Comparison of ENCODE assay signal across 1 cellular context in the genomic region with DNA sequence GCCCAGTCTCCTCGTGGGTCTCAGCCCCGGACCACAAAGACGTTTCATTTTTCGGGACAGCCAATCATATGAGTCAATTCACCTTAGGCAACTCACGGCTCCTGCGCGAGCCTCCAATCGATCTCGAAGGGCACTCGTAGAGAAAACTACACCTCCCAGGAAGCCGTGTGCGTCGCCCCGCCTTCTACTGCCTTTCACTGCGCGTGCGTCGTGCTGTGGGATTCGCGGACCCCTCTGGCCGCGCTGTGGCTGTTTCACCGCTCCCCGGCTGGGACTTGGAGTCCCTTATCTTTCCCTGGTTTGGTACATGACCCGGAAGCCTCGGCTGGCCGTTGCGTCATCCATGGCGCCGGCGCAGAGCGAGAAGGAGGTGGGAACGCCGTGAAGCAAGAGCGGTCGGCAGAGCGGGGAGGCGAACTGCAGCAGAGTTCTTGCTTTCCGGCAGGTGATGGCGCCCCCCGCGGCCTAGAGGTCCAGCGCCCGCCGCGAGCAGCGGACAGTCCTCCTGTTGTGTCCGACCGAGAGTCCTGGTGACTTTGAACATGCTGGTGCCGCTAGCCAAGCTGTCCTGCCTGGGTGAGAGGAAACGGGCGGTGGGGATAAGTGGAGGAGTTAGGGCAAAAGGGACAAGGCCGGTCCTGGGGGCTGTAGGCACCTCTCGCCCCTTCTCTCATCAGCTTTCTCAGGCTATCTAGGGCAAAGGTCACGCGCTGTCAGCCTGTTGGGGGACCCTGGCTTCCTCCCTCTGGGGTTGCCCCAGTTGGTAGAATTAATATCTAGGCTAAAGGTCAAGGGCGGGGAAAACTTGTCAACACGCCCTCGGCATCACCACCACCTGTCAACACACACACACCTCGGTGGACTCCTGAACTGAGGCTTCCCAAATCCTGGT.
TF ChIP-seq lines count a peak whose summit lies in the region.

A gene (plus strand): TSS at position 382 of the 892 bp plus-strand sequence. CDS start 161 bp downstream, at position 543.

TF ChIP-seq in GM12878, 131 proteins besides CTCF, POLR2A, EP300 and RAD21 (continued from another document and continues in another):
- TF ChIP-seq, protein P1, sequence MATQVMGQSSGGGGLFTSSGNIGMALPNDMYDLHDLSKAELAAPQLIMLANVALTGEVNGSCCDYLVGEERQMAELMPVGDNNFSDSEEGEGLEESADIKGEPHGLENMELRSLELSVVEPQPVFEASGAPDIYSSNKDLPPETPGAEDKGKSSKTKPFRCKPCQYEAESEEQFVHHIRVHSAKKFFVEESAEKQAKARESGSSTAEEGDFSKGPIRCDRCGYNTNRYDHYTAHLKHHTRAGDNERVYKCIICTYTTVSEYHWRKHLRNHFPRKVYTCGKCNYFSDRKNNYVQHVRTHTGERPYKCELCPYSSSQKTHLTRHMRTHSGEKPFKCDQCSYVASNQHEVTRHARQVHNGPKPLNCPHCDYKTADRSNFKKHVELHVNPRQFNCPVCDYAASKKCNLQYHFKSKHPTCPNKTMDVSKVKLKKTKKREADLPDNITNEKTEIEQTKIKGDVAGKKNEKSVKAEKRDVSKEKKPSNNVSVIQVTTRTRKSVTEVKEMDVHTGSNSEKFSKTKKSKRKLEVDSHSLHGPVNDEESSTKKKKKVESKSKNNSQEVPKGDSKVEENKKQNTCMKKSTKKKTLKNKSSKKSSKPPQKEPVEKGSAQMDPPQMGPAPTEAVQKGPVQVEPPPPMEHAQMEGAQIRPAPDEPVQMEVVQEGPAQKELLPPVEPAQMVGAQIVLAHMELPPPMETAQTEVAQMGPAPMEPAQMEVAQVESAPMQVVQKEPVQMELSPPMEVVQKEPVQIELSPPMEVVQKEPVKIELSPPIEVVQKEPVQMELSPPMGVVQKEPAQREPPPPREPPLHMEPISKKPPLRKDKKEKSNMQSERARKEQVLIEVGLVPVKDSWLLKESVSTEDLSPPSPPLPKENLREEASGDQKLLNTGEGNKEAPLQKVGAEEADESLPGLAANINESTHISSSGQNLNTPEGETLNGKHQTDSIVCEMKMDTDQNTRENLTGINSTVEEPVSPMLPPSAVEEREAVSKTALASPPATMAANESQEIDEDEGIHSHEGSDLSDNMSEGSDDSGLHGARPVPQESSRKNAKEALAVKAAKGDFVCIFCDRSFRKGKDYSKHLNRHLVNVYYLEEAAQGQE (IDR thresholded peaks at IDR 0.05; ENCODE audit: low read depth, low read length) = no peak
- TF ChIP-seq, protein P2, sequence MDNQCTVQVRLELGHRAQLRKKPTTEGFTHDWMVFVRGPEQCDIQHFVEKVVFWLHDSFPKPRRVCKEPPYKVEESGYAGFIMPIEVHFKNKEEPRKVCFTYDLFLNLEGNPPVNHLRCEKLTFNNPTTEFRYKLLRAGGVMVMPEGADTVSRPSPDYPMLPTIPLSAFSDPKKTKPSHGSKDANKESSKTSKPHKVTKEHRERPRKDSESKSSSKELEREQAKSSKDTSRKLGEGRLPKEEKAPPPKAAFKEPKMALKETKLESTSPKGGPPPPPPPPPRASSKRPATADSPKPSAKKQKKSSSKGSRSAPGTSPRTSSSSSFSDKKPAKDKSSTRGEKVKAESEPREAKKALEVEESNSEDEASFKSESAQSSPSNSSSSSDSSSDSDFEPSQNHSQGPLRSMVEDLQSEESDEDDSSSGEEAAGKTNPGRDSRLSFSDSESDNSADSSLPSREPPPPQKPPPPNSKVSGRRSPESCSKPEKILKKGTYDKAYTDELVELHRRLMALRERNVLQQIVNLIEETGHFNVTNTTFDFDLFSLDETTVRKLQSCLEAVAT (IDR thresholded peaks at IDR 0.05) = peak; percentile 64; the same call in 1 of the 2 replicates
- TF ChIP-seq, protein P3, sequence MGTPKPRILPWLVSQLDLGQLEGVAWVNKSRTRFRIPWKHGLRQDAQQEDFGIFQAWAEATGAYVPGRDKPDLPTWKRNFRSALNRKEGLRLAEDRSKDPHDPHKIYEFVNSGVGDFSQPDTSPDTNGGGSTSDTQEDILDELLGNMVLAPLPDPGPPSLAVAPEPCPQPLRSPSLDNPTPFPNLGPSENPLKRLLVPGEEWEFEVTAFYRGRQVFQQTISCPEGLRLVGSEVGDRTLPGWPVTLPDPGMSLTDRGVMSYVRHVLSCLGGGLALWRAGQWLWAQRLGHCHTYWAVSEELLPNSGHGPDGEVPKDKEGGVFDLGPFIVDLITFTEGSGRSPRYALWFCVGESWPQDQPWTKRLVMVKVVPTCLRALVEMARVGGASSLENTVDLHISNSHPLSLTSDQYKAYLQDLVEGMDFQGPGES (IDR thresholded peaks at IDR 0.05) = peak; percentile 69
- peak; percentile 94 for TF ChIP-seq SMARCA5 (IDR thresholded peaks at IDR 0.05)
- no peak for TF ChIP-seq MEF2A (IDR thresholded peaks at IDR 0.05; ENCODE audit: insufficient read depth, low read depth, low read length)
- peak in 1 of 2 experiments; percentile 42; a peak in 1 of 3 replicates for TF ChIP-seq EGR1 (IDR thresholded peaks at IDR 0.05; ENCODE audit: borderline replicate concordance in 1 of 2, low read depth in 2 of 2, low read length in 2 of 2)
- TF ChIP-seq, protein P4, sequence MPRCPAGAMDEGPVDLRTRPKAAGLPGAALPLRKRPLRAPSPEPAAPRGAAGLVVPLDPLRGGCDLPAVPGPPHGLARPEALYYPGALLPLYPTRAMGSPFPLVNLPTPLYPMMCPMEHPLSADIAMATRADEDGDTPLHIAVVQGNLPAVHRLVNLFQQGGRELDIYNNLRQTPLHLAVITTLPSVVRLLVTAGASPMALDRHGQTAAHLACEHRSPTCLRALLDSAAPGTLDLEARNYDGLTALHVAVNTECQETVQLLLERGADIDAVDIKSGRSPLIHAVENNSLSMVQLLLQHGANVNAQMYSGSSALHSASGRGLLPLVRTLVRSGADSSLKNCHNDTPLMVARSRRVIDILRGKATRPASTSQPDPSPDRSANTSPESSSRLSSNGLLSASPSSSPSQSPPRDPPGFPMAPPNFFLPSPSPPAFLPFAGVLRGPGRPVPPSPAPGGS (IDR thresholded peaks at IDR 0.05; ENCODE audit: borderline replicate concordance, insufficient read depth, low read depth, low read length, poor library complexity, severe bottlenecking) = no peak
- TF ChIP-seq, protein P5, sequence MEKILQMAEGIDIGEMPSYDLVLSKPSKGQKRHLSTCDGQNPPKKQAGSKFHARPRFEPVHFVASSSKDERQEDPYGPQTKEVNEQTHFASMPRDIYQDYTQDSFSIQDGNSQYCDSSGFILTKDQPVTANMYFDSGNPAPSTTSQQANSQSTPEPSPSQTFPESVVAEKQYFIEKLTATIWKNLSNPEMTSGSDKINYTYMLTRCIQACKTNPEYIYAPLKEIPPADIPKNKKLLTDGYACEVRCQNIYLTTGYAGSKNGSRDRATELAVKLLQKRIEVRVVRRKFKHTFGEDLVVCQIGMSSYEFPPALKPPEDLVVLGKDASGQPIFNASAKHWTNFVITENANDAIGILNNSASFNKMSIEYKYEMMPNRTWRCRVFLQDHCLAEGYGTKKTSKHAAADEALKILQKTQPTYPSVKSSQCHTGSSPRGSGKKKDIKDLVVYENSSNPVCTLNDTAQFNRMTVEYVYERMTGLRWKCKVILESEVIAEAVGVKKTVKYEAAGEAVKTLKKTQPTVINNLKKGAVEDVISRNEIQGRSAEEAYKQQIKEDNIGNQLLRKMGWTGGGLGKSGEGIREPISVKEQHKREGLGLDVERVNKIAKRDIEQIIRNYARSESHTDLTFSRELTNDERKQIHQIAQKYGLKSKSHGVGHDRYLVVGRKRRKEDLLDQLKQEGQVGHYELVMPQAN (conservative IDR thresholded peaks at IDR 0.05) = peak; percentile 85
- no peak for TF ChIP-seq MYC (IDR thresholded peaks at IDR 0.05; ENCODE audit: insufficient read depth, insufficient read length, insufficient replicate concordance, low read length, severe bottlenecking)
- TF ChIP-seq SREBF1 (IDR thresholded peaks at IDR 0.05; ENCODE audit: low read length) = peak; percentile 77
- peak; percentile 86 for TF ChIP-seq YY1 (IDR thresholded peaks at IDR 0.05; ENCODE audit: low read depth, low read length)
- 0 out of 4 replicates have a peak, but pooled peaks of 1 of the 2 experiments have one; percentile 28 for TF ChIP-seq SRF (IDR thresholded peaks at IDR 0.05; ENCODE audit: low read depth in 2 of 2, low read length in 2 of 2)
- TF ChIP-seq SMC3 (IDR thresholded peaks at IDR 0.05; ENCODE audit: borderline replicate concordance, low read length) = 0 out of 2 replicates have a peak, but pooled peaks have one; percentile 7
- peak; percentile 59 for TF ChIP-seq DPF2 (IDR thresholded peaks at IDR 0.05)
- no peak for TF ChIP-seq FOXM1 (IDR thresholded peaks at IDR 0.05; ENCODE audit: low read depth, low read length)
- TF ChIP-seq MYB (IDR thresholded peaks at IDR 0.05; ENCODE audit: borderline replicate concordance, low read depth, low read length) = no peak
- TF ChIP-seq ZZZ3 (IDR thresholded peaks at IDR 0.05; ENCODE audit: control insufficient read depth, insufficient read length, low read depth) = no peak
- no peak for TF ChIP-seq NFYA (IDR thresholded peaks at IDR 0.05; ENCODE audit: borderline replicate concordance, low read depth, low read length)
- TF ChIP-seq, protein P6, sequence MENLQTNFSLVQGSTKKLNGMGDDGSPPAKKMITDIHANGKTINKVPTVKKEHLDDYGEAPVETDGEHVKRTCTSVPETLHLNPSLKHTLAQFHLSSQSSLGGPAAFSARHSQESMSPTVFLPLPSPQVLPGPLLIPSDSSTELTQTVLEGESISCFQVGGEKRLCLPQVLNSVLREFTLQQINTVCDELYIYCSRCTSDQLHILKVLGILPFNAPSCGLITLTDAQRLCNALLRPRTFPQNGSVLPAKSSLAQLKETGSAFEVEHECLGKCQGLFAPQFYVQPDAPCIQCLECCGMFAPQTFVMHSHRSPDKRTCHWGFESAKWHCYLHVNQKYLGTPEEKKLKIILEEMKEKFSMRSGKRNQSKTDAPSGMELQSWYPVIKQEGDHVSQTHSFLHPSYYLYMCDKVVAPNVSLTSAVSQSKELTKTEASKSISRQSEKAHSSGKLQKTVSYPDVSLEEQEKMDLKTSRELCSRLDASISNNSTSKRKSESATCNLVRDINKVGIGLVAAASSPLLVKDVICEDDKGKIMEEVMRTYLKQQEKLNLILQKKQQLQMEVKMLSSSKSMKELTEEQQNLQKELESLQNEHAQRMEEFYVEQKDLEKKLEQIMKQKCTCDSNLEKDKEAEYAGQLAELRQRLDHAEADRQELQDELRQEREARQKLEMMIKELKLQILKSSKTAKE (IDR thresholded peaks at IDR 0.05; ENCODE audit: low read depth, poor library complexity, severe bottlenecking) = peak; percentile 17
- TF ChIP-seq, protein P7, sequence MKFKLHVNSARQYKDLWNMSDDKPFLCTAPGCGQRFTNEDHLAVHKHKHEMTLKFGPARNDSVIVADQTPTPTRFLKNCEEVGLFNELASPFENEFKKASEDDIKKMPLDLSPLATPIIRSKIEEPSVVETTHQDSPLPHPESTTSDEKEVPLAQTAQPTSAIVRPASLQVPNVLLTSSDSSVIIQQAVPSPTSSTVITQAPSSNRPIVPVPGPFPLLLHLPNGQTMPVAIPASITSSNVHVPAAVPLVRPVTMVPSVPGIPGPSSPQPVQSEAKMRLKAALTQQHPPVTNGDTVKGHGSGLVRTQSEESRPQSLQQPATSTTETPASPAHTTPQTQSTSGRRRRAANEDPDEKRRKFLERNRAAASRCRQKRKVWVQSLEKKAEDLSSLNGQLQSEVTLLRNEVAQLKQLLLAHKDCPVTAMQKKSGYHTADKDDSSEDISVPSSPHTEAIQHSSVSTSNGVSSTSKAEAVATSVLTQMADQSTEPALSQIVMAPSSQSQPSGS (IDR thresholded peaks at IDR 0.05; ENCODE audit: low read length) = peak; percentile 63; the same call in 1 of the 2 replicates
- TF ChIP-seq MTA3 (IDR thresholded peaks at IDR 0.05; ENCODE audit: borderline replicate concordance, low read length) = no peak
- no peak for TF ChIP-seq CBX3 (IDR thresholded peaks at IDR 0.05; ENCODE audit: borderline replicate concordance, low read depth)
- TF ChIP-seq SMAD1 (IDR thresholded peaks at IDR 0.05; ENCODE audit: low read depth, partially characterized antibody) = no peak
- TF ChIP-seq, protein P8, sequence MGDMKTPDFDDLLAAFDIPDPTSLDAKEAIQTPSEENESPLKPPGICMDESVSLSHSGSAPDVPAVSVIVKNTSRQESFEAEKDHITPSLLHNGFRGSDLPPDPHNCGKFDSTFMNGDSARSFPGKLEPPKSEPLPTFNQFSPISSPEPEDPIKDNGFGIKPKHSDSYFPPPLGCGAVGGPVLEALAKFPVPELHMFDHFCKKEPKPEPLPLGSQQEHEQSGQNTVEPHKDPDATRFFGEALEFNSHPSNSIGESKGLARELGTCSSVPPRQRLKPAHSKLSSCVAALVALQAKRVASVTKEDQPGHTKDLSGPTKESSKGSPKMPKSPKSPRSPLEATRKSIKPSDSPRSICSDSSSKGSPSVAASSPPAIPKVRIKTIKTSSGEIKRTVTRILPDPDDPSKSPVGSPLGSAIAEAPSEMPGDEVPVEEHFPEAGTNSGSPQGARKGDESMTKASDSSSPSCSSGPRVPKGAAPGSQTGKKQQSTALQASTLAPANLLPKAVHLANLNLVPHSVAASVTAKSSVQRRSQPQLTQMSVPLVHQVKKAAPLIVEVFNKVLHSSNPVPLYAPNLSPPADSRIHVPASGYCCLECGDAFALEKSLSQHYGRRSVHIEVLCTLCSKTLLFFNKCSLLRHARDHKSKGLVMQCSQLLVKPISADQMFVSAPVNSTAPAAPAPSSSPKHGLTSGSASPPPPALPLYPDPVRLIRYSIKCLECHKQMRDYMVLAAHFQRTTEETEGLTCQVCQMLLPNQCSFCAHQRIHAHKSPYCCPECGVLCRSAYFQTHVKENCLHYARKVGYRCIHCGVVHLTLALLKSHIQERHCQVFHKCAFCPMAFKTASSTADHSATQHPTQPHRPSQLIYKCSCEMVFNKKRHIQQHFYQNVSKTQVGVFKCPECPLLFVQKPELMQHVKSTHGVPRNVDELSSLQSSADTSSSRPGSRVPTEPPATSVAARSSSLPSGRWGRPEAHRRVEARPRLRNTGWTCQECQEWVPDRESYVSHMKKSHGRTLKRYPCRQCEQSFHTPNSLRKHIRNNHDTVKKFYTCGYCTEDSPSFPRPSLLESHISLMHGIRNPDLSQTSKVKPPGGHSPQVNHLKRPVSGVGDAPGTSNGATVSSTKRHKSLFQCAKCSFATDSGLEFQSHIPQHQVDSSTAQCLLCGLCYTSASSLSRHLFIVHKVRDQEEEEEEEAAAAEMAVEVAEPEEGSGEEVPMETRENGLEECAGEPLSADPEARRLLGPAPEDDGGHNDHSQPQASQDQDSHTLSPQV (IDR thresholded peaks at IDR 0.05) = peak; percentile 27; the same call in 1 of the 2 replicates
- peak; percentile 65; the same call in 1 of the 2 replicates for TF ChIP-seq ZNF207 (IDR thresholded peaks at IDR 0.05; ENCODE audit: borderline replicate concordance)
- TF ChIP-seq JUNB (IDR thresholded peaks at IDR 0.05) = peak; percentile 29; the same call in 1 of the 2 replicates
- TF ChIP-seq CBFB (IDR thresholded peaks at IDR 0.05; ENCODE audit: low read depth) = peak; percentile 43; the same call in 1 of the 2 replicates
- no peak for TF ChIP-seq NFIC (IDR thresholded peaks at IDR 0.05; ENCODE audit: low read depth, low read length)
- TF ChIP-seq SMAD5 (IDR thresholded peaks at IDR 0.05; ENCODE audit: low read depth) = peak; percentile 19; the same call in 1 of the 2 replicates
- peak; percentile 66; the same call in 1 of the 2 replicates for TF ChIP-seq GABPA (IDR thresholded peaks at IDR 0.05; ENCODE audit: low read depth)
- peak; percentile 77 for TF ChIP-seq RFX5 (IDR thresholded peaks at IDR 0.05; ENCODE audit: low read depth, low read length)
